In the genomic region with DNA sequence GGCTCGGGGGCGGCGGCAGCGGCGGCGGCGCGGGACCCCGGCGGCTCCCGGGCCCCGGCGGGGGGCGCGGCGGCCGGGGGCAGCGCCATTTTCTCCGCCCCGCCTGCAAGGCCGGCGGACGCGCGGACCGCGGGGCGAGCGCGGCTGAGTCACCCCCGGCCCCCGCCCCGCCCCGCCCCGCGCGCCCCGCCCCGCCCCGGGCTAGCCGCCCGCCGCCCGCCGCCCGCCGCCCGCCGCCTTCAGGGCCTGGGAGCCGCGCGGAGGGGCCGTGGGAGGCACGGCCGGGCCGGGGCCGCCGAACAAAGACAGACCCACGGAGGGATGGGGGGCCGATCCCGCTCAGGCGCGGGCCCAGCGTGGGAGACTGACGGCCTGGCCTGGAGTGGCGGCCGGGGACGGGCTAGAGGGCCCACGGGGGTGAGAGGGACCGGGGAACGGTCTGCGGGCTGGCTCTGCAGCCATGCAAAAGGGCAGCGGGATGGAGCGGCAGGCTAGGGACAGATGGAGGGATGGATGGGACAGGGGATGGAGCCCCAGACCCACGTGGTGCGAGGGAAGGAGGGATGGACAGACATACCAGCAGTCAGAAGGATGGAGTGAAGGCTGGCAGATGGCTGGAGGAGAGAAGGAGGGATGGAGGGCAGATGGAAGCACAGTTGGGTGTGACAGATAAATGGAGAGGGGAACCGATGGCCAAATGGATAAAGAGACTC, we compare ENCODE assay signal across 8 cellular contexts. TPM values are rescaled to one million over a fixed set of nuclear protein-coding genes. Genes with fewer than 3 reads are reported as not detected.
DNase-seq lines count a peak whose midpoint lies in the region; ATAC-seq and TF ChIP-seq lines count a peak whose summit lies in the region.

TSS of gene EIF4E3 (minus strand) at position 124 of the 713 bp plus-strand sequence. CDS start at position 89, 35 bp downstream.

- H3K36me3 ChIP-seq in HAP-1 (replicated peaks) (no peaks in the 10 kb centered on the region), PC-3 (ENCODE audit: low read depth, low read length) (no peaks in the 10 kb centered on the region), heart left ventricle (no peaks in the 10 kb centered on the region), parathyroid adenoma (ENCODE audit: control insufficient read depth, insufficient read depth, low read length) (no peaks in the 10 kb centered on the region)

- H3K4me3 Mint-ChIP-seq in activated naive CD8-positive, alpha-beta T cell treated with anti-CD3 and anti-CD28 coated beads, Interleukin-2, amount 10 ng/mL, durations not matched to agents 7 days and 5 days, result peak within 1 kb of the TSS; percentile 98

- TF ChIP-seq CTCF in PC-3 (conservative IDR thresholded peaks at IDR 0.05; ENCODE audit: low read depth, low read length), result no peak
- TF ChIP-seq CTCF in heart left ventricle (IDR thresholded peaks at IDR 0.05), result no peak
- TF ChIP-seq CTCF in parathyroid adenoma (IDR thresholded peaks at IDR 0.05), result no peak

- WGBS in heart left ventricle, 4 donors, result 2 to 9% (median 5%) methylated on average over 18 to 77 of the region's 77 CpGs

- peaks cover 58% of the 10 kb centered on the region for H3K4me1 Mint-ChIP-seq in activated naive CD8-positive, alpha-beta T cell treated with anti-CD3 and anti-CD28 coated beads, Interleukin-2, amount 10 ng/mL, durations not matched to agents 7 days and 5 days

- H3K27ac ChIP-seq in PC-3 (ENCODE audit: low read length), result no peak within 1 kb of the TSS
- peak within 1 kb of the TSS; percentile 25 to 89 (median 75) for H3K27ac ChIP-seq in heart left ventricle
- H3K27ac ChIP-seq in parathyroid adenoma, result peak within 1 kb of the TSS; percentile 59

- no peaks in the 10 kb centered on the region for H3K9me2 ChIP-seq in PC-3 (replicated peaks; ENCODE audit: low read length)

- H3K9me3 Mint-ChIP-seq in activated naive CD8-positive, alpha-beta T cell treated with anti-CD3 and anti-CD28 coated beads, Interleukin-2, amount 10 ng/mL, durations not matched to agents 7 days and 5 days, result no peaks in the 10 kb centered on the region

- TF ChIP-seq POLR2A in heart left ventricle (IDR thresholded peaks at IDR 0.05), result no peak

- peak; percentile 61 for ATAC-seq in PC-3
- ATAC-seq in activated naive CD8-positive, alpha-beta T cell treated with anti-CD3 and anti-CD28 coated beads, Interleukin-2, amount 10 ng/mL, durations not matched to agents 7 days and 5 days (ENCODE audit: low read depth), result peak; percentile 35
- peak; percentile 15 to 75 (median 64) for ATAC-seq in heart left ventricle

- DNase-seq in ELF-1 (ENCODE audit: low read depth, low spot score) (peak; percentile 47), HAP-1 (ENCODE audit: low spot score in 2 of 2) (peak; percentile 25 to 46), PC-3 (peak; percentile 35), heart left ventricle (peak; percentile 40 to 76 (median 46)), MV-4-11 (lab: John Stamatoyannopoulos, UW) (no peak), DMS153 (lab: John Stamatoyannopoulos, UW) (no peak)
- DNase-seq in activated naive CD8-positive, alpha-beta T cell treated with anti-CD3 and anti-CD28 coated beads, Interleukin-2, amount 10 ng/mL, durations not matched to agents 7 days and 5 days, result peak; percentile 75

- POLR2A ChIA-PET in PC-3 (lab: Charles Lee; ENCODE audit: unreplicated experiment), result no interaction called here
- POLR2A ChIA-PET in activated naive CD8-positive, alpha-beta T cell treated with anti-CD3 and anti-CD28 coated beads, Interleukin-2, amount 10 ng/mL, durations not matched to agents 7 days and 5 days (lab: Charles Lee), result interaction anchor here (0.7 to 2.3 kb wide), 5 partner anchors 21 to 424 kb away, joined by 3 to 8 read pairs (median 3); no protein-coding TSS in a partner anchor

- peak within 1 kb of the TSS; percentile 96 for H3K4me2 ChIP-seq in PC-3 (ENCODE audit: low read length)
- peak within 1 kb of the TSS; percentile 88 for H3K4me2 ChIP-seq in parathyroid adenoma (ENCODE audit: low read length)

- peaks cover 13% of the 10 kb centered on the region for H3K36me3 Mint-ChIP-seq in activated naive CD8-positive, alpha-beta T cell treated with anti-CD3 and anti-CD28 coated beads, Interleukin-2, amount 10 ng/mL, durations not matched to agents 7 days and 5 days

- peak within 1 kb of the TSS; percentile 98 for H2AFZ ChIP-seq in PC-3 (ENCODE audit: low read length)
- H2AFZ ChIP-seq in parathyroid adenoma, result peak within 1 kb of the TSS; percentile 94

- no peaks in the 10 kb centered on the region for H3K27me3 Mint-ChIP-seq in activated naive CD8-positive, alpha-beta T cell treated with anti-CD3 and anti-CD28 coated beads, Interleukin-2, amount 10 ng/mL, durations not matched to agents 7 days and 5 days

- no peaks in the 10 kb centered on the region for H3F3A ChIP-seq in PC-3 (ENCODE audit: low read length, unreplicated experiment)

- CTCF ChIA-PET in PC-3 (lab: Charles Lee), result interaction anchor here (1.1 kb wide), 1 partner anchor 15 kb away, joined by 6 read pairs; no protein-coding TSS in a partner anchor

- H3K4me3 ChIP-seq in HAP-1 (peak within 1 kb of the TSS; percentile 62), PC-3 (ENCODE audit: low read length) (peak within 1 kb of the TSS; percentile 82), heart left ventricle (peak within 1 kb of the TSS; percentile 73 to 96 (median 86)), parathyroid adenoma (ENCODE audit: low read depth, low read length) (peak within 1 kb of the TSS; percentile 59)

- H3K4me1 ChIP-seq in HAP-1 (peaks cover 22% of the 10 kb centered on the region), PC-3 (ENCODE audit: insufficient read depth, low read length) (peaks cover 9% of the 10 kb centered on the region), heart left ventricle (peaks cover 0 to 58% (median 12%) of the 10 kb centered on the region in 12 donors), parathyroid adenoma (peaks cover 23% of the 10 kb centered on the region)

- H3K9me3 ChIP-seq in HAP-1, result no peaks in the 10 kb centered on the region
- no peaks in the 10 kb centered on the region for H3K9me3 ChIP-seq in PC-3 (ENCODE audit: low read length)
- no peaks in the 10 kb centered on the region for H3K9me3 ChIP-seq in heart left ventricle
- no peaks in the 10 kb centered on the region for H3K9me3 ChIP-seq in parathyroid adenoma (ENCODE audit: control insufficient read depth, low read length)

- H4K20me1 ChIP-seq in PC-3 (ENCODE audit: low read length), result no peaks in the 10 kb centered on the region

- H3K79me2 ChIP-seq in PC-3 (ENCODE audit: low read length) (no peaks in the 10 kb centered on the region), parathyroid adenoma (peaks cover 33% of the 10 kb centered on the region)

- no TSS peak for BruUV-seq in PC-3 (replicated peaks; lab: Mats Ljungman, UMichigan)

- intact Hi-C loops in PC-3 (cut with micrococcal nuclease), result loop anchor here (5.0 kb wide), 2 partner anchors 132 to 1097 kb away; no protein-coding TSS in a partner anchor
- intact Hi-C loops in heart left ventricle (cut with DNase I), result loop anchor here in 6 of 10 donors (5.0 to 10.0 kb wide), 6 partner anchors 132 to 1362 kb away; partner anchors contain the start of gene RYBP (in 1 of the 6)

- in situ Hi-C loops in HAP-1 (cut with MboI; ENCODE audit: low sequenced_read_pairs), result no loop called here

- H3K9ac ChIP-seq in PC-3 (ENCODE audit: low read length) (peak within 1 kb of the TSS; percentile 39; the same call in 1 of the 2 replicates), parathyroid adenoma (peak within 1 kb of the TSS; percentile 0)

- H3K27me3 ChIP-seq in HAP-1 (ENCODE audit: low read depth), result no peaks in the 10 kb centered on the region
- no peaks in the 10 kb centered on the region; the same call in 1 of the 2 replicates for H3K27me3 ChIP-seq in PC-3 (ENCODE audit: low read length)
- no peaks in the 10 kb centered on the region for H3K27me3 ChIP-seq in heart left ventricle
- H3K27me3 ChIP-seq in parathyroid adenoma (ENCODE audit: control insufficient read depth, insufficient read depth, low read length), result no peaks in the 10 kb centered on the region

- H3K27ac Mint-ChIP-seq in activated naive CD8-positive, alpha-beta T cell treated with anti-CD3 and anti-CD28 coated beads, Interleukin-2, amount 10 ng/mL, durations not matched to agents 7 days and 5 days, result peak within 1 kb of the TSS; percentile 99

RNA-seq across cellular contexts. Expression of gene EIF4E3, which starts in this region (rescaled TPM):
- 2.2 and 2.5 TPM in 2 replicates for total RNA-seq in PC-3 (2014; rRNA removed)
- total RNA-seq in activated naive CD8-positive, alpha-beta T cell treated with anti-CD3 and anti-CD28 coated beads, Interleukin-2, amount 10 ng/mL, durations not matched to agents 7 days and 5 days, result 10 to 100 TPM; 63.6 to 64.6 TPM
- total RNA-seq in heart left ventricle, result 10 to 100 TPM; 28.5 to 53.0 (median 47.1) TPM
- 10 to 100 TPM; 18.4 to 23.1 TPM for polyA plus RNA-seq in heart left ventricle

Comparison
In these comparisons a context has a peak if more than half of its experiments do, and no peak if none do; other contexts are left out.
1. DNase-seq: peak in ELF-1 (single experiment), HAP-1 (2 of 2), PC-3 (single experiment), activated naive CD8-positive, alpha-beta T cell treated with anti-CD3 and anti-CD28 coated beads, Interleukin-2, amount 10 ng/mL, durations not matched to agents 7 days and 5 days (single experiment) and heart left ventricle (5 of 5); none in MV-4-11 (single experiment) and DMS153 (single experiment).
2. Peak in every context shown above with its lines, with median percentiles within 50 percentile points of each other: H3K4me3 ChIP-seq and ATAC-seq.